In genomic region chr12:89686311-89686710, GRCh38 we compare ENCODE assay signal across 23 cellular contexts. TPM values are rescaled to one million over a fixed set of nuclear protein-coding genes. Genes with fewer than 3 reads are reported as not detected.
DNase-seq lines count a peak whose midpoint lies in the region; ATAC-seq, FAIRE-seq and TF ChIP-seq lines count a peak whose summit lies in the region.
"Had no signal": no experiment of that assay in that cellular context is flagged by ENCODE, and none has a peak within 500 bp of the region (broad histone marks: within the 10 kb centered on the region; RNA-seq: fewer than 3 reads in every experiment).

No MANE protein-coding gene starts in this region.

- H3K27ac ChIP-seq in HepG2 (ENCODE audit: extremely low read length, insufficient read depth, low read length): no peak overlapping the region
- no peak overlapping the region for H3K27ac ChIP-seq in right lobe of liver
- H3K27ac ChIP-seq in astrocyte (ENCODE audit: low read depth, low read length): no peak overlapping the region
- H3K27ac ChIP-seq in H1 (ENCODE audit: low read depth, low read length): no peak overlapping the region
- no peak overlapping the region for H3K27ac ChIP-seq in small intestine (ENCODE audit: low read depth in 1 of 2, low read length in 1 of 2)
- H3K27ac ChIP-seq in PC-9: no peak overlapping the region
- H3K27ac ChIP-seq: 22Rv1 had no signal

- no peak overlapping the region for H3K4ac ChIP-seq in H1 (replicated peaks; ENCODE audit: insufficient read length, low read depth, low read length)

- CTCF ChIA-PET in HepG2 (lab: Yijun Ruan, JAX; ENCODE audit: low intra/inter-chr PET ratio, low total read pairs): no interaction called here
- CTCF ChIA-PET in H1 (lab: Charles Lee; ENCODE audit: partially characterized antibody): no interaction called here
- CTCF ChIA-PET in PC-9 (lab: Charles Lee): no interaction called here

- H3K9me3 Mint-ChIP-seq in astrocyte (ENCODE audit: unreplicated experiment): peaks cover 3% of the 10 kb centered on the region

- no peak overlapping the region for H4K91ac ChIP-seq in H1 (replicated peaks; ENCODE audit: insufficient read length, low read length)

- WGBS in HepG2 (ENCODE audit: low lambda C conversion rate): 96% methylated on average over 2 of the region's 2 CpGs
- WGBS in right lobe of liver (ENCODE audit: insufficient coverage, low coverage, low lambda C conversion rate, missing lambda C conversion rate): 96% methylated on average over 2 of the region's 2 CpGs
- WGBS in H1 (ENCODE audit: extremely low coverage in 1 of 2, insufficient coverage in 1 of 2, insufficient read length in 1 of 2, insufficient replicate concordance in 2 of 2, low coverage in 1 of 2, low lambda C conversion rate in 2 of 2, missing lambda C conversion rate in 1 of 2), 2 experiments: 97% methylated on average over 2 of the region's 2 CpGs; no CpG with 5 or more reads in 1 of the 2 experiments
- 96 to 100% (median 99%) methylated on average over 2 of the region's 2 CpGs for WGBS in small intestine, 3 donors

- POLR2A ChIA-PET in HepG2 (lab: Yijun Ruan, JAX): no interaction called here
- POLR2A ChIA-PET in H1 (lab: Charles Lee; ENCODE audit: partially characterized antibody): no interaction called here
- POLR2A ChIA-PET in PC-9 (lab: Charles Lee; ENCODE audit: unreplicated experiment): no interaction called here

- no peak overlapping the region for H2BK120ac ChIP-seq in H1 (replicated peaks; ENCODE audit: low read depth, low read length)

- H3K4me3 Mint-ChIP-seq in astrocyte (ENCODE audit: unreplicated experiment): peak overlapping the region; percentile 20

- no peaks in the 10 kb centered on the region for H3K27me3 ChIP-seq in HepG2 (ENCODE audit: control insufficient read depth in 1 of 2, insufficient read depth in 2 of 2, low read length in 2 of 2)
- no peaks in the 10 kb centered on the region for H3K27me3 ChIP-seq in right lobe of liver
- no peaks in the 10 kb centered on the region for H3K27me3 ChIP-seq in astrocyte (ENCODE audit: insufficient read depth, low read length)
- H3K27me3 ChIP-seq in H1 (replicated peaks in 1 of 4; ENCODE audit: control insufficient read depth in 3 of 4, extremely low read depth in 1 of 4, insufficient read depth in 3 of 4, low read length in 3 of 4): no peaks in the 10 kb centered on the region
- H3K27me3 ChIP-seq in small intestine (ENCODE audit: control insufficient read depth in 2 of 2, insufficient read depth in 2 of 2, low read length in 2 of 2): no peaks in the 10 kb centered on the region
- H3K27me3 ChIP-seq in PC-9 (ENCODE audit: insufficient read depth, low read depth): no peaks in the 10 kb centered on the region

- no peak for DNase-seq in HepG2 (ENCODE audit: low spot score)
- DNase-seq in right lobe of liver: no peak
- no peak for DNase-seq in astrocyte (ENCODE audit: low read depth)
- no peak for DNase-seq in H1 (ENCODE audit: low read depth in 1 of 2, low spot score in 2 of 2)
- peak; percentile 31 for DNase-seq in small intestine
- DNase-seq in PC-9: no peak
- no peak for DNase-seq in mucosa of descending colon
- DNase-seq in NCI-H82 treated with DMSO at 0.1 percent for 48 hours (lab: John Stamatoyannopoulos, UW; ENCODE audit: unreplicated experiment): no peak
- DNase-seq: ACHN; C1 segment of cervical spinal cord; Calu3; CD4-positive, alpha-beta memory T cell; COR-L47; DMS53; DMS79 treated with DMSO at 0.1 percent for 48 hours; GF-D8; GOT3; H7; HCEC 1CT had no signal

- no peak overlapping the region for H4K5ac ChIP-seq in H1 (ENCODE audit: insufficient read length, low read depth, low read length)

- no peak for TF ChIP-seq EP300 in HepG2 (IDR thresholded peaks at IDR 0.05; ENCODE audit: low read depth in 2 of 2, low read length in 2 of 2)
- TF ChIP-seq EP300 in HepG2 (CRISPR knock-in tag; IDR thresholded peaks at IDR 0.05; ENCODE audit: borderline replicate concordance): no peak
- TF ChIP-seq EP300 in H1 (IDR thresholded peaks at IDR 0.05; ENCODE audit: borderline replicate concordance in 1 of 2, low read depth in 2 of 2, low read length in 2 of 2): no peak

- no peak for TF ChIP-seq RAD21 in HepG2 (CRISPR knock-in tag; IDR thresholded peaks at IDR 0.05)
- TF ChIP-seq RAD21 in H1 (IDR thresholded peaks at IDR 0.05 in 1 of 2, conservative IDR thresholded peaks at IDR 0.05 in 1 of 2; ENCODE audit: low read depth in 2 of 2, low read length in 2 of 2): no peak

- no peak overlapping the region for H4K8ac ChIP-seq in H1 (ENCODE audit: extremely low read depth, insufficient read depth, low read length)

- H3K18ac ChIP-seq in H1 (ENCODE audit: extremely low read depth, low read length): no peak overlapping the region

- no peak overlapping the region for H3K27ac Mint-ChIP-seq in astrocyte (ENCODE audit: unreplicated experiment)

- no peak for FAIRE-seq in HepG2 (lab: Jason Lieb, UNC)
- FAIRE-seq in astrocyte (lab: Jason Lieb, UNC): no peak
- no peak for FAIRE-seq in H1 (lab: Jason Lieb, UNC)
- FAIRE-seq in small intestine (lab: Jason Lieb, UNC): no peak
- FAIRE-seq: A204.1, GM12891, GM18507 had no signal

- TF ChIP-seq POLR2A in HepG2 (IDR thresholded peaks at IDR 0.05; ENCODE audit: insufficient read depth in 1 of 2, low read depth in 2 of 2, low read length in 2 of 2): no peak
- TF ChIP-seq POLR2A in right lobe of liver (IDR thresholded peaks at IDR 0.05): no peak
- no peak for TF ChIP-seq POLR2A in H1 (IDR thresholded peaks at IDR 0.05; ENCODE audit: control extremely low read depth in 1 of 2, low read depth in 2 of 2, low read length in 2 of 2)

- H2BK15ac ChIP-seq in H1 (ENCODE audit: low read length): no peak overlapping the region

- ATAC-seq in HepG2 (no peak), right lobe of liver (no peak), mucosa of descending colon (no peak)

- H3K9me2 ChIP-seq in PC-9 (ENCODE audit: insufficient read depth): no peaks in the 10 kb centered on the region

- no peaks in the 10 kb centered on the region for H3K23me2 ChIP-seq in H1 (ENCODE audit: low read depth, low read length)

- no peak overlapping the region for H3K4me3 ChIP-seq in HepG2 (replicated peaks in 1 of 3; ENCODE audit: insufficient read depth in 1 of 3, low read depth in 2 of 3, low read length in 3 of 3)
- H3K4me3 ChIP-seq in right lobe of liver: no peak overlapping the region
- no peak overlapping the region for H3K4me3 ChIP-seq in astrocyte (ENCODE audit: insufficient read depth, low read depth, low read length)
- no peak overlapping the region for H3K4me3 ChIP-seq in H1 (ENCODE audit: extremely low read depth in 1 of 4, insufficient read depth in 2 of 4, low read depth in 3 of 4, low read length in 4 of 4)
- H3K4me3 ChIP-seq in small intestine (ENCODE audit: low read depth in 1 of 2, low read length in 2 of 2): no peak overlapping the region
- no peak overlapping the region for H3K4me3 ChIP-seq in PC-9
- H3K4me3 ChIP-seq in mucosa of descending colon: no peak overlapping the region

- H4K20me1 ChIP-seq in HepG2 (ENCODE audit: insufficient read depth, low read length) (no peaks in the 10 kb centered on the region; the same call in 1 of the 2 replicates), astrocyte (ENCODE audit: insufficient read depth, low read length) (peaks cover 17% of the 10 kb centered on the region), H1 (replicated peaks in 1 of 2; ENCODE audit: control insufficient read depth in 1 of 2, insufficient read depth in 2 of 2, low read length in 2 of 2) (no peaks in the 10 kb centered on the region), PC-9 (ENCODE audit: insufficient read depth) (peaks cover 5% of the 10 kb centered on the region; the same call in 1 of the 2 replicates)

- TF ChIP-seq CTCF in HepG2 (CRISPR knock-in tag; IDR thresholded peaks at IDR 0.05) (no peak), right lobe of liver (IDR thresholded peaks at IDR 0.05) (no peak), astrocyte (IDR thresholded peaks at IDR 0.05; ENCODE audit: insufficient read depth, low read depth, low read length) (no peak), H1 (IDR thresholded peaks at IDR 0.05; ENCODE audit: control extremely low read depth in 1 of 3, insufficient read depth in 1 of 3, low read depth in 1 of 3, low read length in 3 of 3) (no peak), PC-9 (conservative IDR thresholded peaks at IDR 0.05) (no peak), mucosa of descending colon (IDR thresholded peaks at IDR 0.05) (no peak)

- H2BK5ac ChIP-seq in H1 (ENCODE audit: low read depth, low read length): no peak overlapping the region

- H3K36me3 Mint-ChIP-seq in astrocyte (ENCODE audit: low read depth, unreplicated experiment): peaks cover 6% of the 10 kb centered on the region

- H3K36me3 ChIP-seq in HepG2 (replicated peaks in 1 of 2; ENCODE audit: control insufficient read depth in 1 of 2, insufficient read depth in 2 of 2, low read length in 2 of 2) (no peaks in the 10 kb centered on the region; a peak in 1 of 5 replicates), right lobe of liver (no peaks in the 10 kb centered on the region), astrocyte (ENCODE audit: insufficient read depth, low read length) (no peaks in the 10 kb centered on the region), H1 (ENCODE audit: control insufficient read depth in 2 of 4, insufficient read depth in 4 of 4, low read length in 3 of 4) (no peaks in the 10 kb centered on the region), small intestine (ENCODE audit: control insufficient read depth in 2 of 2, insufficient read depth in 2 of 2, low read length in 2 of 2) (no peaks in the 10 kb centered on the region), PC-9 (ENCODE audit: low read depth) (no peaks in the 10 kb centered on the region), mucosa of descending colon (ENCODE audit: low read depth) (no peaks in the 10 kb centered on the region)

- H2AK5ac ChIP-seq in H1 (ENCODE audit: low read depth, low read length): no peak overlapping the region

- no peak overlapping the region for H3K9ac ChIP-seq in HepG2 (ENCODE audit: insufficient read depth, low read depth, low read length)
- no peak overlapping the region for H3K9ac ChIP-seq in astrocyte (ENCODE audit: low read length)
- H3K9ac ChIP-seq in H1 (replicated peaks in 1 of 4; ENCODE audit: extremely low read depth in 1 of 4, low read depth in 3 of 4, low read length in 3 of 4): no peak overlapping the region

- H2AFZ ChIP-seq in HepG2 (ENCODE audit: low read length) (no peak overlapping the region), astrocyte (ENCODE audit: low read depth, low read length) (no peak overlapping the region), H1 (ENCODE audit: low read length) (no peak overlapping the region), PC-9 (no peak overlapping the region)

- H3K4me1 ChIP-seq in HepG2 (ENCODE audit: insufficient read depth, low read length) (peaks cover 30% of the 10 kb centered on the region), right lobe of liver (no peaks in the 10 kb centered on the region), astrocyte (ENCODE audit: insufficient read depth, low read length) (no peaks in the 10 kb centered on the region), H1 (replicated peaks in 1 of 4; ENCODE audit: control insufficient read depth in 3 of 4, insufficient read depth in 4 of 4, low read length in 3 of 4) (no peaks in the 10 kb centered on the region), small intestine (ENCODE audit: control insufficient read depth in 2 of 2, insufficient read depth in 1 of 2, low read depth in 1 of 2, low read length in 1 of 2) (peaks cover 0 to 4% of the 10 kb centered on the region in 2 donors), PC-9 (replicated peaks; ENCODE audit: insufficient read depth) (no peaks in the 10 kb centered on the region), mucosa of descending colon (ENCODE audit: low read depth) (peaks cover 13% of the 10 kb centered on the region)

- H3K9me3 ChIP-seq in HepG2 (ENCODE audit: low read length): peaks cover 18% of the 10 kb centered on the region
- H3K9me3 ChIP-seq in right lobe of liver: no peaks in the 10 kb centered on the region
- no peaks in the 10 kb centered on the region for H3K9me3 ChIP-seq in astrocyte (ENCODE audit: insufficient read depth, low read depth, low read length)
- no peaks in the 10 kb centered on the region for H3K9me3 ChIP-seq in H1 (ENCODE audit: insufficient read depth in 2 of 2, low read depth in 1 of 2, low read length in 1 of 2)
- no peaks in the 10 kb centered on the region for H3K9me3 ChIP-seq in small intestine (ENCODE audit: control insufficient read depth, low read depth)
- H3K9me3 ChIP-seq in PC-9 (ENCODE audit: insufficient read depth, low read depth): peaks cover 8% of the 10 kb centered on the region
- peaks cover 17% of the 10 kb centered on the region for H3K9me3 ChIP-seq in mucosa of descending colon

- H3K79me2 ChIP-seq in HepG2 (ENCODE audit: insufficient read depth, low read length) (peaks cover 97% of the 10 kb centered on the region), astrocyte (ENCODE audit: insufficient read depth, low read length) (peaks cover 100% of the 10 kb centered on the region), H1 (ENCODE audit: control insufficient read depth in 1 of 2, insufficient read depth in 2 of 2, low read length in 2 of 2) (peaks cover 0 to 82% of the 10 kb centered on the region in 2 experiments; a peak in 2 of 4 replicates), PC-9 (ENCODE audit: low read depth) (peaks cover 97% of the 10 kb centered on the region)

- in situ Hi-C loops in HepG2 (cut with HindIII; ENCODE audit: extremely low pct_ligation_motif_present, low pct_unique_long_range_greater_than_20kb): no loop called here

- H3K4me2 ChIP-seq in HepG2 (ENCODE audit: low read depth, low read length): no peak overlapping the region
- no peak overlapping the region for H3K4me2 ChIP-seq in astrocyte (ENCODE audit: low read length)
- H3K4me2 ChIP-seq in H1 (ENCODE audit: insufficient read depth in 1 of 2, low read depth in 2 of 2, low read length in 2 of 2): no peak overlapping the region
- H3K4me2 ChIP-seq in PC-9: no peak overlapping the region

- H3K56ac ChIP-seq in H1 (replicated peaks; ENCODE audit: insufficient read length, low read depth, low read length): no peak overlapping the region

- no peaks in the 10 kb centered on the region; the same call in 1 of the 2 replicates for H3K79me1 ChIP-seq in H1 (ENCODE audit: low read depth, low read length)

- H3K14ac ChIP-seq in H1 (ENCODE audit: insufficient read length): no peak overlapping the region

- H3K23ac ChIP-seq in H1 (ENCODE audit: insufficient read length): no peak overlapping the region

- intact Hi-C loops in HepG2 (cut with micrococcal nuclease; ENCODE audit: unreplicated experiment): no loop called here
- intact Hi-C loops in right lobe of liver (cut with DNase I): no loop called here
- intact Hi-C loops in PC-9 (cut with micrococcal nuclease; ENCODE audit: unreplicated experiment): no loop called here
- intact Hi-C loops in mucosa of descending colon (cut with DNase I, micrococcal nuclease): no loop called here

- no TSS peak for BruUV-seq in HepG2 (replicated peaks; lab: Mats Ljungman, UMichigan)
- no TSS peak for BruUV-seq in PC-9 (replicated peaks; lab: Mats Ljungman, UMichigan)

- H3K27me3 Mint-ChIP-seq in astrocyte (ENCODE audit: low read depth, unreplicated experiment): no peaks in the 10 kb centered on the region
- H3K27me3 Mint-ChIP-seq: CD4-positive, alpha-beta memory T cell had no signal

- peaks cover 17% of the 10 kb centered on the region for H3K4me1 Mint-ChIP-seq in astrocyte (ENCODE audit: low read depth, unreplicated experiment)

- H2BK12ac ChIP-seq in H1 (ENCODE audit: low read depth, low read length): no peak overlapping the region

- H2BK20ac ChIP-seq in H1 (ENCODE audit: low read length): no peak overlapping the region

- H3F3A ChIP-seq in PC-9 (ENCODE audit: insufficient read depth, low read depth): no peaks in the 10 kb centered on the region

RNA-seq across cellular contexts. Expression of gene ATP2B1, which starts 22.3 kb away (rescaled TPM):
- total RNA-seq in HepG2 (2016; rRNA removed; fragmentation: Illumina TruSeq; extraction: Trizol): 46.5 and 60.2 TPM in 2 replicates
- 8.5 and 11.5 TPM in 2 replicates for total RNA-seq in HepG2 (2016; cell fraction: cytosol; rRNA removed; fragmentation: Illumina TruSeq; extraction: Trizol; ENCODE audit: low read depth)
- total RNA-seq in HepG2 (2016; cell fraction: insoluble cytoplasmic fraction; rRNA removed; fragmentation: Illumina TruSeq; extraction: Trizol): 52.7 and 57.3 TPM in 2 replicates
- 14.5 and 16.1 TPM in 2 replicates for total RNA-seq in HepG2 (2016; cell fraction: membrane; rRNA removed; fragmentation: Illumina TruSeq; extraction: Trizol)
- total RNA-seq in HepG2 (2016; cell fraction: nucleus; rRNA removed; fragmentation: Illumina TruSeq; extraction: Trizol): 81.0 and 90.0 TPM in 2 replicates
- 12.1 and 12.6 TPM in 2 replicates for polyA plus RNA-seq in HepG2 (2011; rRNA removed)
- polyA plus RNA-seq in HepG2 (2011; cell fraction: cytosol; rRNA removed): 3.3 and 7.0 TPM in 2 replicates
- polyA plus RNA-seq in HepG2 (2011; cell fraction: nucleus; rRNA removed): 11.9 and 12.3 TPM in 2 replicates
- 30.7 and 30.9 TPM in 2 replicates for polyA plus RNA-seq in HepG2 (2012)
- polyA plus RNA-seq in HepG2 (2016; cell fraction: cytosol; fragmentation: Illumina TruSeq; extraction: Trizol; ENCODE audit: low read depth): 0.71 and 1.0 TPM in 2 replicates
- polyA plus RNA-seq in HepG2 (2016; cell fraction: insoluble cytoplasmic fraction; fragmentation: Illumina TruSeq; extraction: Trizol; ENCODE audit: low read depth): 25.8 and 28.7 TPM in 2 replicates
- 3.3 and 4.5 TPM in 2 replicates for polyA plus RNA-seq in HepG2 (2016; cell fraction: membrane; fragmentation: Illumina TruSeq; extraction: Trizol; ENCODE audit: low read depth)
- 61.4 and 62.9 TPM in 2 replicates for polyA plus RNA-seq in HepG2 (2016; cell fraction: nucleus; fragmentation: Illumina TruSeq; extraction: Trizol; ENCODE audit: insufficient read depth, low read depth)
- polyA minus RNA-seq in HepG2 (2011; rRNA and poly(A)+ RNA removed; ENCODE audit: low replicate concordance): 8.3 and 27.4 TPM in 2 replicates
- 22.0 and 22.2 TPM in 2 replicates for polyA minus RNA-seq in HepG2 (2011; cell fraction: cytosol; rRNA and poly(A)+ RNA removed)
- polyA minus RNA-seq in HepG2 (2011; cell fraction: nucleus; rRNA and poly(A)+ RNA removed): 95.1 and 96.8 TPM in 2 replicates
- total RNA-seq in right lobe of liver: 10 to 100 TPM; 10.4 to 23.9 (median 17.6) TPM
- total RNA-seq in astrocyte: 48.9 and 54.7 TPM in 2 replicates
- total RNA-seq in H1 (2021; fragmentation: NEBNext Ultra II Directional; extraction: Animal tissue kit (Norgen Biotek cat#: 25700)): 29.9 and 32.0 TPM in 2 replicates
- polyA plus RNA-seq in H1 (2011; rRNA removed): 2.5 and 4.3 TPM in 2 replicates
- polyA plus RNA-seq in H1 (2011; cell fraction: cytosol; rRNA removed): 6.1 TPM
- 5.4 TPM for polyA plus RNA-seq in H1 (2011; cell fraction: nucleus; rRNA removed)
- polyA plus RNA-seq in H1 (2012, experiment 1 of 2): 14.3 to 32.7 TPM (median 18.1 TPM) in 4 replicates
- polyA plus RNA-seq in H1 (2012, experiment 2 of 2): 0.92 TPM
- polyA plus RNA-seq in H1 (2013, experiment 1 of 2): 30.4 TPM
- polyA plus RNA-seq in H1 (2013, experiment 2 of 2): 33.8 TPM
- polyA minus RNA-seq in H1 (2011; rRNA and poly(A)+ RNA removed): 14.9 and 22.2 TPM in 2 replicates
- polyA minus RNA-seq in H1 (2011; cell fraction: cytosol; rRNA and poly(A)+ RNA removed): 15.8 TPM
- 42.7 TPM for polyA minus RNA-seq in H1 (2011; cell fraction: nucleus; rRNA and poly(A)+ RNA removed)
- polyA plus RNA-seq in small intestine: 10 to 100 TPM; 13.2 to 18.4 (median 17.3) TPM
- 29.4 and 32.0 TPM in 2 replicates for total RNA-seq in PC-9 (2021)
- total RNA-seq in mucosa of descending colon: 10 to 100 TPM; 48.4 to 83.2 (median 60.2) TPM

Comparison
In these comparisons a context has a peak if more than half of its experiments do, and no peak if none do; other contexts are left out.
1. Of the 41 proteins assayed by ChIP-seq in both HepG2 and H1: peak only in HepG2: none; only in H1: none; in both: CEBPB; in neither: 40.